ENCODE assay signal across 18 cellular contexts in genomic region chr5:93598997-93599371, GRCh38.
DNase-seq lines count a peak whose midpoint lies in the region; TF ChIP-seq lines count a peak whose summit lies in the region.
"Had no signal": no experiment of that assay in that cellular context is flagged by ENCODE, and none has a peak within 500 bp of the region (broad histone marks: within the 10 kb centered on the region; RNA-seq: fewer than 3 reads in every experiment).

No MANE protein-coding gene starts in this region.

- H3K27me3 ChIP-seq in stomach smooth muscle (ENCODE audit: control insufficient read depth in 1 of 2, insufficient read depth in 2 of 2, low read length in 2 of 2): peaks cover 3 to 20% of the 10 kb centered on the region in 2 donors

- no peaks in the 10 kb centered on the region for H3K9me3 ChIP-seq in HEK293 (ENCODE audit: control insufficient read depth, insufficient read depth, low read depth, low read length)
- peaks cover 4% of the 10 kb centered on the region for H3K9me3 ChIP-seq in iPS-18c (ENCODE audit: control insufficient read depth, insufficient read depth, low read length)
- no peaks in the 10 kb centered on the region for H3K9me3 ChIP-seq in stomach smooth muscle (ENCODE audit: control insufficient read depth in 2 of 2, low read length in 2 of 2)

- TF ChIP-seq CTCF in HEK293 (tag by site-specific recombination; IDR thresholded peaks at IDR 0.05) (no peak), astrocyte of the spinal cord (IDR thresholded peaks at IDR 0.05; ENCODE audit: low read depth, low read length) (no peak)

- peaks cover 38% of the 10 kb centered on the region for H3K4me1 ChIP-seq in HEK293 (ENCODE audit: control insufficient read depth, insufficient read depth, low read length)
- H3K4me1 ChIP-seq in stomach smooth muscle (ENCODE audit: control insufficient read depth, insufficient read depth, low read length): peaks cover 7% of the 10 kb centered on the region
- H3K4me1 ChIP-seq: parathyroid adenoma had no signal

- CTCF ChIA-PET in HEK293 (lab: Yijun Ruan, JAX): interaction anchor here (0.6 kb wide), 1 partner anchor 712 kb away, joined by 3 read pairs; no protein-coding TSS in a partner anchor

- H3K27ac ChIP-seq in HEK293 (ENCODE audit: extremely low read depth, low read depth, low read length) (peak overlapping the region; percentile 84), stomach smooth muscle (ENCODE audit: low read length) (peak overlapping the region; percentile 41)
- H3K27ac ChIP-seq: HL-60, parathyroid adenoma had no signal

- peaks cover 7 to 14% of the 10 kb centered on the region in 2 experiments for H3K36me3 ChIP-seq in HEK293 (ENCODE audit: control insufficient read depth in 2 of 2, insufficient read depth in 1 of 2, low read length in 2 of 2)
- peaks cover 2 to 9% of the 10 kb centered on the region in 2 donors for H3K36me3 ChIP-seq in stomach smooth muscle (ENCODE audit: control insufficient read depth in 2 of 2, insufficient read depth in 2 of 2, low read length in 2 of 2)

- in situ Hi-C loops in astrocyte of the spinal cord (cut with HindIII; ENCODE audit: low sequenced_read_pairs): no loop called here

- H3K4me3 ChIP-seq in HEK293 (ENCODE audit: low read depth, low read length) (no peak overlapping the region), astrocyte of the spinal cord (ENCODE audit: low read depth, low read length) (peak overlapping the region; percentile 24), iPS-18c (ENCODE audit: insufficient read depth, low read depth, low read length) (peak overlapping the region; percentile 29), stomach smooth muscle (ENCODE audit: low read length in 2 of 2) (peak overlapping the region in 1 of 2 donors; percentile 40)

- POLR2A ChIA-PET in HEK293 (lab: Yijun Ruan, JAX): interaction anchor here (1.4 kb wide), 1 partner anchor 14 kb away, joined by 3 read pairs; no protein-coding TSS in a partner anchor

- H3K9ac ChIP-seq in stomach smooth muscle (ENCODE audit: low read length in 2 of 2): no peak overlapping the region
- H3K9ac ChIP-seq: parathyroid adenoma had no signal

- no peak for DNase-seq in astrocyte of the spinal cord (ENCODE audit: low read depth, low spot score)
- DNase-seq in DMS 273 (lab: John Stamatoyannopoulos, UW; ENCODE audit: unreplicated experiment): no peak
- DNase-seq in putamen (ENCODE audit: low spot score): no peak
- DNase-seq in NCI-H1417 (lab: John Stamatoyannopoulos, UW): no peak
- DNase-seq: activated CD4-positive, alpha-beta T cell treated with anti-CD3 and anti-CD28 coated beads for 36 hours; activated CD8-positive, alpha-beta memory T cell treated with anti-CD3 and anti-CD28 coated beads, Interleukin-2, amount 10 ng/mL, durations not matched to agents 7 days and 5 days; activated naive CD8-positive, alpha-beta T cell treated with anti-CD3 and anti-CD28 coated beads for 36 hours; immature natural killer cell; naive thymus-derived CD4-positive, alpha-beta T cell; NCI-H187; NCI-H226; NK-92 treated with Interleukin-12 subunit alpha and Interleukin-12 subunit beta, amount 100 ng/mL, for 24 hours; stimulated activated CD4-positive, alpha-beta T cell treated with anti-CD3 and anti-CD28 coated beads, Interleukin-4, amount 100 ng/mL, for 24 hours had no signal

TF ChIP-seq in HEK293, 187 proteins besides CTCF, POLR2A, EP300 and RAD21:
- TF ChIP-seq YY2 (tag by site-specific recombination; IDR thresholded peaks at IDR 0.05) (no peak), ZNF366 (tag by site-specific recombination; conservative IDR thresholded peaks at IDR 0.05) (peak; percentile 48), ZNF785 (tag by site-specific recombination; IDR thresholded peaks at IDR 0.05) (no peak), MZF1 (tag by site-specific recombination; IDR thresholded peaks at IDR 0.05; ENCODE audit: borderline replicate concordance) (peak; percentile 74; the same call in 1 of the 2 replicates), GFI1B (tag by site-specific recombination; IDR thresholded peaks at IDR 0.05) (0 out of 2 replicates have a peak, but pooled peaks have one; percentile 1), ZBTB21 (tag by site-specific recombination; IDR thresholded peaks at IDR 0.05) (peak; percentile 3; the same call in 1 of the 2 replicates)
- TF ChIP-seq, protein P1, sequence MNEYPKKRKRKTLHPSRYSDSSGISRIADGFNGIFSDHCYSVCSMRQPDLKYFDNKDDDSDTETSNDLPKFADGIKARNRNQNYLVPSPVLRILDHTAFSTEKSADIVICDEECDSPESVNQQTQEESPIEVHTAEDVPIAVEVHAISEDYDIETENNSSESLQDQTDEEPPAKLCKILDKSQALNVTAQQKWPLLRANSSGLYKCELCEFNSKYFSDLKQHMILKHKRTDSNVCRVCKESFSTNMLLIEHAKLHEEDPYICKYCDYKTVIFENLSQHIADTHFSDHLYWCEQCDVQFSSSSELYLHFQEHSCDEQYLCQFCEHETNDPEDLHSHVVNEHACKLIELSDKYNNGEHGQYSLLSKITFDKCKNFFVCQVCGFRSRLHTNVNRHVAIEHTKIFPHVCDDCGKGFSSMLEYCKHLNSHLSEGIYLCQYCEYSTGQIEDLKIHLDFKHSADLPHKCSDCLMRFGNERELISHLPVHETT (tag by site-specific recombination; IDR thresholded peaks at IDR 0.05): peak; percentile 2; the same call in 1 of the 2 replicates
